In the genomic region with DNA sequence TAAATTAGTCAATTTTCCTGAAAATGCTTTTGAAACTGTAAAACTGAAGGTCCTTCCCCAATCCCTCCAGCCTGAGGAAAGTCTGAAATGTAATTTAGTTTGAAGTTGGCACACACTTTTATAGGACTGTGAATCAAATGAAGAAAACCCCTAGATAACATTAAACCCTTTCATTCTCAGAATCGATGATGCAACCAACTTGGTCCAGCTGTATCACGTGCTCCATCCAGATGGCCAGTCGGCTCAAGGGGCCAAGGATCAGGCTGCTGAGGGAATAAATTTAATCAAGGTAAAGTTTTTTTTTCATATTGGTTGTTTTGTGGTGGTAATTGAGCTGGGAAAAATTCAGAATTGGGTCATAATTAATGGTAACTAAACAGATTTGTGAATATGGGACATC, we compare ENCODE assay signal across 14 cellular contexts. TPM values are rescaled to one million over a fixed set of nuclear protein-coding genes. Genes with fewer than 3 reads are reported as not detected.
A peak's percentile ranks its signal among the peaks of the same experiment; 100 is the strongest.
DNase-seq lines count a peak whose midpoint lies in the region; ATAC-seq and TF ChIP-seq lines count a peak whose summit lies in the region.
"Had no signal": no experiment of that assay in that cellular context is flagged by ENCODE, and none has a peak within 500 bp of the region (broad histone marks: within the 10 kb centered on the region; RNA-seq: fewer than 3 reads in every experiment).

No MANE protein-coding gene starts in this region.

- H3K9ac ChIP-seq in IMR-90 (ENCODE audit: low read depth, low read length) = no peak overlapping the region
- H3K9ac ChIP-seq: KMS-11 had no signal

- H3K4me1 ChIP-seq in IMR-90 (ENCODE audit: control insufficient read depth, insufficient read depth, low read length) = no peaks in the 10 kb centered on the region

- no TSS peak for BruUV-seq in IMR-90 (replicated peaks; lab: Mats Ljungman, UMichigan)

- H2AFZ ChIP-seq in IMR-90 (replicated peaks; ENCODE audit: low read length, poor library complexity) = no peak overlapping the region
- H2AFZ ChIP-seq: PC-9 had no signal

- no peak overlapping the region for H2BK20ac ChIP-seq in IMR-90 (ENCODE audit: low read depth, low read length)

- H4K91ac ChIP-seq in IMR-90 (ENCODE audit: insufficient read depth, low read depth, low read length) = no peak overlapping the region

- no peak overlapping the region for H2AK9ac ChIP-seq in IMR-90 (replicated peaks; ENCODE audit: low read depth, low read length, poor library complexity)

- TF ChIP-seq CTCF in IMR-90 (conservative IDR thresholded peaks at IDR 0.05; ENCODE audit: low read depth, low read length) = no peak
- no peak for TF ChIP-seq CTCF in GM20000 (IDR thresholded peaks at IDR 0.05; ENCODE audit: extremely low read depth, missing control alignments)

- H3K23ac ChIP-seq in IMR-90 (ENCODE audit: low read depth, low read length) = no peak overlapping the region

- no peak overlapping the region for H3K18ac ChIP-seq in IMR-90 (ENCODE audit: low read depth, low read length)

- H3K36me3 Mint-ChIP-seq in stimulated activated memory B cell treated with anti-CD40 and anti-IgM and Interleukin-4, amounts not matched to agents 10 μg/mL and 1 μg/mL and 100 μg/mL, for 72 hours = peaks cover 67% of the 10 kb centered on the region

- WGBS in IMR-90 (ENCODE audit: extremely low coverage in 2 of 2, insufficient read length in 1 of 2), 2 experiments = no CpG with 5 or more reads among the region's 3 CpGs

- no peak overlapping the region for H3K56ac ChIP-seq in IMR-90 (ENCODE audit: extremely low read depth, insufficient read depth, low read length)

- H3K4me2 ChIP-seq in IMR-90 (ENCODE audit: low read depth, low read length) = no peak overlapping the region
- H3K4me2 ChIP-seq: KMS-11, PC-9 had no signal

- H3K14ac ChIP-seq in IMR-90 (replicated peaks; ENCODE audit: low read depth, low read length) = no peak overlapping the region

- in situ Hi-C loops in IMR-90 (cut with MboI; ENCODE audit: low sequenced_read_pairs) = no loop called here

- no peak overlapping the region for H2BK120ac ChIP-seq in IMR-90 (ENCODE audit: low read depth, low read length)

- H3K36me3 ChIP-seq in IMR-90 (ENCODE audit: control insufficient read depth, insufficient read depth, low read length) = peaks cover 44% of the 10 kb centered on the region

- H4K5ac ChIP-seq in IMR-90 (ENCODE audit: low read depth, low read length) = no peak overlapping the region

- no peak overlapping the region for H3K4ac ChIP-seq in IMR-90 (ENCODE audit: low read depth, low read length)

- H2AK5ac ChIP-seq in IMR-90 (ENCODE audit: low read depth, low read length) = no peak overlapping the region

- peak; percentile 56 for DNase-seq in IMR-90
- DNase-seq in left ventricle myocardium superior = peak; percentile 33
- DNase-seq in GM20000 (ENCODE audit: low spot score) = no peak
- DNase-seq: amniotic stem cell; DMS153; PC-9; stimulated activated naive CD4-positive, alpha-beta T cell; T1000 had no signal

- H2BK15ac ChIP-seq in IMR-90 (ENCODE audit: low read depth, low read length) = no peak overlapping the region

- no peaks in the 10 kb centered on the region for H3K27me3 Mint-ChIP-seq in stimulated activated memory B cell treated with anti-CD40 and anti-IgM and Interleukin-4, amounts not matched to agents 10 μg/mL and 1 μg/mL and 100 μg/mL, for 72 hours

- no peak overlapping the region for H3K4me3 Mint-ChIP-seq in stimulated activated memory B cell treated with anti-CD40 and anti-IgM and Interleukin-4, amounts not matched to agents 10 μg/mL and 1 μg/mL and 100 μg/mL, for 72 hours

- H4K20me1 ChIP-seq in IMR-90 (ENCODE audit: insufficient read depth, low read length) = no peaks in the 10 kb centered on the region

- no peaks in the 10 kb centered on the region for H3K9me3 ChIP-seq in IMR-90 (ENCODE audit: control insufficient read depth, insufficient read depth, low read length)

- no peak overlapping the region for H2BK5ac ChIP-seq in IMR-90 (ENCODE audit: low read depth, low read length, poor library complexity, severe bottlenecking)

- H3K27ac ChIP-seq in IMR-90 (ENCODE audit: insufficient read depth, low read length) (peak overlapping the region; percentile 29; the same call in 1 of the 2 replicates), angular gyrus (ENCODE audit: low read depth, low read length) (peak overlapping the region; percentile 74)
- H3K27ac ChIP-seq: KMS-11, PC-9 had no signal

- CTCF ChIA-PET in IMR-90 (lab: Yijun Ruan, JAX) = interaction anchor here (1.0 kb wide), 1 partner anchor 419 kb away, joined by 3 read pairs; no protein-coding TSS in a partner anchor

- no peak overlapping the region for H4K8ac ChIP-seq in IMR-90 (ENCODE audit: low read depth in 2 of 2, low read length in 2 of 2)

- no peak for ATAC-seq in IMR-90 (ENCODE audit: low read depth)
- ATAC-seq in left ventricle myocardium superior = peak; percentile 48
- no peak for ATAC-seq in stimulated activated memory B cell treated with anti-CD40 and anti-IgM and Interleukin-4, amounts not matched to agents 10 μg/mL and 1 μg/mL and 100 μg/mL, for 72 hours
- ATAC-seq in HG03196 (IDR thresholded peaks at IDR 0.05; ENCODE audit: unreplicated experiment) = no peak
- ATAC-seq in HG03457 (IDR thresholded peaks at IDR 0.05; ENCODE audit: unreplicated experiment) = no peak
- ATAC-seq: HCT116 had no signal

- no peak for TF ChIP-seq RAD21 in IMR-90 (IDR thresholded peaks at IDR 0.05; ENCODE audit: low read length)

- no peak overlapping the region for H3K4me3 ChIP-seq in IMR-90 (ENCODE audit: insufficient read depth, low read depth, low read length)
- H3K4me3 ChIP-seq: PC-9 had no signal

- H3K9me1 ChIP-seq in IMR-90 (ENCODE audit: insufficient read depth, low read length) = no peaks in the 10 kb centered on the region

- intact Hi-C loops in IMR-90 (cut with micrococcal nuclease) (no loop called here), left ventricle myocardium superior (cut with micrococcal nuclease) (no loop called here)

- peak overlapping the region; percentile 4 for H3K27ac Mint-ChIP-seq in stimulated activated memory B cell treated with anti-CD40 and anti-IgM and Interleukin-4, amounts not matched to agents 10 μg/mL and 1 μg/mL and 100 μg/mL, for 72 hours

- POLR2A ChIA-PET in IMR-90 (lab: Charles Lee; ENCODE audit: unreplicated experiment) = no interaction called here

- no peaks in the 10 kb centered on the region for H3K9me3 Mint-ChIP-seq in stimulated activated memory B cell treated with anti-CD40 and anti-IgM and Interleukin-4, amounts not matched to agents 10 μg/mL and 1 μg/mL and 100 μg/mL, for 72 hours

- no peak for TF ChIP-seq POLR2A in IMR-90 (IDR thresholded peaks at IDR 0.05; ENCODE audit: low read depth, low read length)

- no peaks in the 10 kb centered on the region for H3K27me3 ChIP-seq in IMR-90 (ENCODE audit: control insufficient read depth, insufficient read depth, low read length)

- dilution Hi-C loops in IMR-90 (cut with HindIII; ENCODE audit: low sequenced_read_pairs, unreplicated experiment) = no loop called here

- peaks cover 17% of the 10 kb centered on the region for H3K4me1 Mint-ChIP-seq in stimulated activated memory B cell treated with anti-CD40 and anti-IgM and Interleukin-4, amounts not matched to agents 10 μg/mL and 1 μg/mL and 100 μg/mL, for 72 hours

- H3K79me1 ChIP-seq in IMR-90 (ENCODE audit: low read depth in 1 of 2, low read length in 2 of 2) = peaks cover 0 to 10% of the 10 kb centered on the region in 2 experiments; a peak in 3 of 4 replicates

TF ChIP-seq in IMR-90, 13 proteins besides CTCF, POLR2A, EP300 and RAD21:
- peak; percentile 68 for TF ChIP-seq CEBPB (IDR thresholded peaks at IDR 0.05; ENCODE audit: low read depth, low read length)
- TF ChIP-seq, protein P1, sequence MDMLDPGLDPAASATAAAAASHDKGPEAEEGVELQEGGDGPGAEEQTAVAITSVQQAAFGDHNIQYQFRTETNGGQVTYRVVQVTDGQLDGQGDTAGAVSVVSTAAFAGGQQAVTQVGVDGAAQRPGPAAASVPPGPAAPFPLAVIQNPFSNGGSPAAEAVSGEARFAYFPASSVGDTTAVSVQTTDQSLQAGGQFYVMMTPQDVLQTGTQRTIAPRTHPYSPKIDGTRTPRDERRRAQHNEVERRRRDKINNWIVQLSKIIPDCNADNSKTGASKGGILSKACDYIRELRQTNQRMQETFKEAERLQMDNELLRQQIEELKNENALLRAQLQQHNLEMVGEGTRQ (IDR thresholded peaks at IDR 0.05; ENCODE audit: low read depth, low read length) = peak; percentile 60; the same call in 1 of the 2 replicates
- TF ChIP-seq MAZ (IDR thresholded peaks at IDR 0.05; ENCODE audit: borderline replicate concordance, low read depth, low read length) = no peak
- TF ChIP-seq MAFK (IDR thresholded peaks at IDR 0.05; ENCODE audit: low read depth, low read length) = no peak
- TF ChIP-seq NFE2L2 (IDR thresholded peaks at IDR 0.05; ENCODE audit: low read depth, low read length) = no peak

RNA-seq across cellular contexts. Expression of a gene that starts 11.7 kb away (rescaled TPM):
- total RNA-seq in IMR-90 (2012; rRNA removed) (72.4 and 94.4 TPM in 2 replicates), left ventricle myocardium superior (87.3 TPM)
- 51.3 and 54.5 TPM in 2 replicates for polyA plus RNA-seq in IMR-90 (2012; rRNA removed)
- polyA plus RNA-seq in IMR-90 (2012; cell fraction: cytosol; rRNA removed) = 30.7 and 37.9 TPM in 2 replicates
- polyA plus RNA-seq in IMR-90 (2012; cell fraction: nucleus; rRNA removed; ENCODE audit: low replicate concordance) = 22.1 and 37.3 TPM in 2 replicates

RNA-seq across cellular contexts. Expression of a gene that starts 33.9 kb away (rescaled TPM):
- total RNA-seq in IMR-90 (2012; rRNA removed) (363 and 549 TPM in 2 replicates), left ventricle myocardium superior (69.2 TPM)
- polyA plus RNA-seq in IMR-90 (2012; rRNA removed) = 140 and 179 TPM in 2 replicates
- polyA plus RNA-seq in IMR-90 (2012; cell fraction: cytosol; rRNA removed) = 39.4 and 54.6 TPM in 2 replicates
- 33.3 and 219 TPM in 2 replicates for polyA plus RNA-seq in IMR-90 (2012; cell fraction: nucleus; rRNA removed; ENCODE audit: low replicate concordance)
